ENCODE assay signal across 13 cellular contexts in genomic region chr2:41741951-41742563, GRCh38.
DNase-seq lines count a peak whose midpoint lies in the region; ATAC-seq and TF ChIP-seq lines count a peak whose summit lies in the region.
"Had no signal": no experiment of that assay in that cellular context is flagged by ENCODE, and none has a peak within 500 bp of the region (broad histone marks: within the 10 kb centered on the region; RNA-seq: fewer than 3 reads in every experiment).

No MANE protein-coding gene starts in this region.

- TF ChIP-seq POLR2A in GM18505 (IDR thresholded peaks at IDR 0.05; ENCODE audit: borderline replicate concordance, extremely low read depth, insufficient read depth, insufficient read length) (no peak), Peyer's patch (IDR thresholded peaks at IDR 0.05) (no peak)

- no peaks in the 10 kb centered on the region for H3K9me3 Mint-ChIP-seq in activated CD8-positive, alpha-beta T cell treated with anti-CD3 and anti-CD28 coated beads for 36 hours

- no peaks in the 10 kb centered on the region for H3K9me3 ChIP-seq in Peyer's patch
- H3K9me3 ChIP-seq: BE2C, breast epithelium had no signal

- peak; percentile 81 for DNase-seq in NCI-H526 (lab: John Stamatoyannopoulos, UW)
- no peak for DNase-seq in activated CD8-positive, alpha-beta T cell treated with anti-CD3 and anti-CD28 coated beads for 36 hours
- no peak for DNase-seq in omental fat pad (ENCODE audit: low spot score)
- no peak for DNase-seq in Peyer's patch
- DNase-seq in DMS53 (lab: John Stamatoyannopoulos, UW): no peak
- DNase-seq: BE2C; naive thymus-derived CD4-positive, alpha-beta T cell; NCI-H446 had no signal

- H3K4me3 Mint-ChIP-seq in activated CD8-positive, alpha-beta T cell treated with anti-CD3 and anti-CD28 coated beads for 36 hours: no peak overlapping the region
- H3K4me3 Mint-ChIP-seq: naive thymus-derived CD4-positive, alpha-beta T cell had no signal

- no peak overlapping the region for H3K27ac Mint-ChIP-seq in activated CD8-positive, alpha-beta T cell treated with anti-CD3 and anti-CD28 coated beads for 36 hours
- H3K27ac Mint-ChIP-seq: naive thymus-derived CD4-positive, alpha-beta T cell had no signal

- no peaks in the 10 kb centered on the region for H3K36me3 Mint-ChIP-seq in activated CD8-positive, alpha-beta T cell treated with anti-CD3 and anti-CD28 coated beads for 36 hours (ENCODE audit: low read depth)

- no peaks in the 10 kb centered on the region for H3K36me3 ChIP-seq in Peyer's patch
- H3K36me3 ChIP-seq: BE2C, breast epithelium had no signal

- H3K27ac ChIP-seq in Peyer's patch: no peak overlapping the region
- H3K27ac ChIP-seq: breast epithelium had no signal

- H3K4me1 Mint-ChIP-seq in activated CD8-positive, alpha-beta T cell treated with anti-CD3 and anti-CD28 coated beads for 36 hours (ENCODE audit: low read depth): no peaks in the 10 kb centered on the region
- H3K4me1 Mint-ChIP-seq: naive thymus-derived CD4-positive, alpha-beta T cell had no signal

- H3K4me3 ChIP-seq in Peyer's patch: no peak overlapping the region
- H3K4me3 ChIP-seq: breast epithelium had no signal

- ATAC-seq in GM18505 (IDR thresholded peaks at IDR 0.05; ENCODE audit: unreplicated experiment) (peak; percentile 99), GM19468 (IDR thresholded peaks at IDR 0.05; ENCODE audit: extremely low read depth, unreplicated experiment) (peak; percentile 94), HG02973 (IDR thresholded peaks at IDR 0.05; ENCODE audit: unreplicated experiment) (peak; percentile 67), omental fat pad (ENCODE audit: low FRiP score) (no peak)
- no peak for ATAC-seq in activated CD8-positive, alpha-beta T cell treated with anti-CD3 and anti-CD28 coated beads for 36 hours
- ATAC-seq: esophagus mucosa; naive thymus-derived CD4-positive, alpha-beta T cell had no signal

- no peak for TF ChIP-seq CTCF in activated CD8-positive, alpha-beta T cell treated with anti-CD3 and anti-CD28 coated beads for 36 hours (IDR thresholded peaks at IDR 0.05)
- TF ChIP-seq CTCF in omental fat pad (IDR thresholded peaks at IDR 0.05) (no peak), Peyer's patch (IDR thresholded peaks at IDR 0.05) (no peak)

- intact Hi-C loops in activated CD8-positive, alpha-beta T cell treated with anti-CD3 and anti-CD28 coated beads for 36 hours (cut with micrococcal nuclease): no loop called here

- H3K27me3 ChIP-seq in Peyer's patch: no peaks in the 10 kb centered on the region
- H3K27me3 ChIP-seq: BE2C, breast epithelium had no signal

- H3K27me3 Mint-ChIP-seq in activated CD8-positive, alpha-beta T cell treated with anti-CD3 and anti-CD28 coated beads for 36 hours: no peaks in the 10 kb centered on the region

- CTCF ChIA-PET in activated CD8-positive, alpha-beta T cell treated with anti-CD3 and anti-CD28 coated beads for 36 hours (lab: Charles Lee): no interaction called here

- H3K4me1 ChIP-seq in Peyer's patch: no peaks in the 10 kb centered on the region
- H3K4me1 ChIP-seq: BE2C, breast epithelium had no signal

- POLR2A ChIA-PET in activated CD8-positive, alpha-beta T cell treated with anti-CD3 and anti-CD28 coated beads for 36 hours (lab: Charles Lee): no interaction called here

Comparison
In these comparisons a context has a peak if more than half of its experiments do, and no peak if none do; other contexts are left out.
1. ATAC-seq: peak in GM18505 (single experiment), GM19468 (single experiment) and HG02973 (single experiment); none in activated CD8-positive, alpha-beta T cell treated with anti-CD3 and anti-CD28 coated beads for 36 hours (single experiment) and omental fat pad (single experiment).
2. DNase-seq: peak in NCI-H526 (2 of 2); none in activated CD8-positive, alpha-beta T cell treated with anti-CD3 and anti-CD28 coated beads for 36 hours (single experiment), omental fat pad (single experiment), Peyer's patch (0 of 3) and DMS53 (single experiment).